17 cellular contexts compared by ENCODE assay signal in genomic region chr16:58614860-58615259, GRCh38.
"Had no signal": no experiment of that assay in that cellular context is flagged by ENCODE, and none has a peak within 500 bp of the region (broad histone marks: within the 10 kb centered on the region; RNA-seq: fewer than 3 reads in every experiment).

No MANE protein-coding gene starts in this region.

- H3K27ac Mint-ChIP-seq: progenitor cell of endocrine pancreas; stimulated activated naive B cell treated with anti-CD40 and anti-IgM and Interleukin-4, amounts not matched to agents 10 μg/mL and 1 μg/mL and 100 μg/mL, for 72 hours had no signal

- H3K9me3 Mint-ChIP-seq: naive thymus-derived CD8-positive, alpha-beta T cell; stimulated activated naive B cell treated with anti-CD40 and anti-IgM and Interleukin-4, amounts not matched to agents 10 μg/mL and 1 μg/mL and 100 μg/mL, for 72 hours; T-cell had no signal

- H3K4me3 Mint-ChIP-seq: stimulated activated naive B cell treated with anti-CD40 and anti-IgM and Interleukin-4, amounts not matched to agents 10 μg/mL and 1 μg/mL and 100 μg/mL, for 72 hours; T-cell had no signal

- H3K4me1 ChIP-seq: ascending aorta, transverse colon had no signal

- H3K9me3 ChIP-seq: ascending aorta, lower lobe of right lung, mucosa of descending colon, transverse colon had no signal

- ATAC-seq: lower lobe of right lung; mucosa of descending colon; stimulated activated naive B cell treated with anti-CD40 and anti-IgM and Interleukin-4, amounts not matched to agents 10 μg/mL and 1 μg/mL and 100 μg/mL, for 72 hours; T-cell had no signal

- H3K27ac ChIP-seq: ascending aorta, coronary artery, lower lobe of right lung, SK-N-MC, transverse colon, WERI-Rb-1 had no signal

- H3K27me3 Mint-ChIP-seq: naive thymus-derived CD8-positive, alpha-beta T cell; progenitor cell of endocrine pancreas; stimulated activated naive B cell treated with anti-CD40 and anti-IgM and Interleukin-4, amounts not matched to agents 10 μg/mL and 1 μg/mL and 100 μg/mL, for 72 hours; T-cell had no signal

- H3K4me2 ChIP-seq: smooth muscle cell had no signal

- H3K4me3 ChIP-seq: ascending aorta, coronary artery, lower lobe of right lung, mucosa of descending colon, SK-N-MC, smooth muscle cell, transverse colon had no signal

- H3K27me3 ChIP-seq: ascending aorta, transverse colon had no signal

- DNase-seq: activated CD4-positive, alpha-beta T cell treated with anti-CD3 and anti-CD28 coated beads for 4 hours; effector CD8-positive, alpha-beta T cell; hippocampal formation; lower lobe of right lung; mucosa of descending colon; naive thymus-derived CD8-positive, alpha-beta T cell; right cardiac atrium; stimulated activated naive B cell treated with anti-CD40 and anti-IgM and Interleukin-4, amounts not matched to agents 10 μg/mL and 1 μg/mL and 100 μg/mL, for 72 hours; substantia nigra; T-cell; transverse colon; WERI-Rb-1 had no signal
